In the genomic region with DNA sequence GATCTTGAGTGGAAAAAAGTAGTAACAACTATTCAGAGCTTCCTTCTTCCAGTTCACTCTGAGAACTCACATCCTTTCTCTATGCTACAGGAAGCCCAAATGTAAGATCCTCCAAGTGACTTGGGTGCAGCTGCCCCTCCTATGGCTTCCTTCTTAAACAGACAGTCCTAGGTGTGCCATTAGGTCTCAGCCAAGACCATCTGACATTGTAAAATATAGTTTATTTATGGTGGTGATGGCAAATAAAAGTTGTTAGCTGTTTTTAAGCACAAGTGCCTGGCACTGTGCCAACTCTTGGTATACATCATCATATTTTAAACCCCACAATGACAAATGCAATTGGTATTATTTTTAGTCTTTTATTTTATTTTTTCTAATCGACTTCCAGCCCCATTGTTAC, we compare ENCODE assay signal across 26 cellular contexts. TPM values are rescaled to one million over a fixed set of nuclear protein-coding genes. Genes with fewer than 3 reads are reported as not detected.
DNase-seq lines count a peak whose midpoint lies in the region; ATAC-seq, FAIRE-seq and TF ChIP-seq lines count a peak whose summit lies in the region.
"Had no signal": no experiment of that assay in that cellular context is flagged by ENCODE, and none has a peak within 500 bp of the region (broad histone marks: within the 10 kb centered on the region; RNA-seq: fewer than 3 reads in every experiment).

No MANE protein-coding gene starts in this region.

- peak overlapping the region; percentile 87 for H2AFZ ChIP-seq in Loucy (ENCODE audit: low read length)

- TF ChIP-seq CTCF in MCF 10A (IDR thresholded peaks at IDR 0.05; ENCODE audit: unreplicated experiment) = no peak
- no peak for TF ChIP-seq CTCF in breast epithelium (IDR thresholded peaks at IDR 0.05)
- TF ChIP-seq CTCF in Loucy (conservative IDR thresholded peaks at IDR 0.05; ENCODE audit: low read length) = no peak
- TF ChIP-seq CTCF in gastroesophageal sphincter (IDR thresholded peaks at IDR 0.05) = no peak
- TF ChIP-seq CTCF in sigmoid colon (IDR thresholded peaks at IDR 0.05) = no peak

- H3K4me3 Mint-ChIP-seq in MCF 10A (ENCODE audit: unreplicated experiment) = no peak overlapping the region
- H3K4me3 Mint-ChIP-seq in activated CD4-positive, alpha-beta memory T cell treated with anti-CD3 and anti-CD28 coated beads, Interleukin-2, amount 10 ng/mL, durations not matched to agents 7 days and 5 days = no peak overlapping the region
- H3K4me3 Mint-ChIP-seq: CD4-positive, alpha-beta T cell; HFFc6 had no signal

- ATAC-seq in gastroesophageal sphincter (no peak), GM19023 (IDR thresholded peaks at IDR 0.05; ENCODE audit: unreplicated experiment) (no peak)
- ATAC-seq: A549, Panc1 had no signal

- no peak overlapping the region for H3K4me3 ChIP-seq in breast epithelium
- no peak overlapping the region for H3K4me3 ChIP-seq in Loucy (ENCODE audit: low read length, poor library complexity, severe bottlenecking)
- H3K4me3 ChIP-seq in gastroesophageal sphincter = no peak overlapping the region
- no peak overlapping the region for H3K4me3 ChIP-seq in sigmoid colon
- H3K4me3 ChIP-seq: A549 had no signal

- no peak for FAIRE-seq in urothelium cell line (lab: Jason Lieb, UNC)
- FAIRE-seq: A549, H54 had no signal

- intact Hi-C loops in MCF 10A (cut with micrococcal nuclease) = no loop called here
- intact Hi-C loops in breast epithelium (cut with DNase I; ENCODE audit: low total_unique reads) = no loop called here
- intact Hi-C loops in sigmoid colon (cut with DNase I) = no loop called here

- H3K27me3 ChIP-seq in breast epithelium (no peaks in the 10 kb centered on the region), Loucy (ENCODE audit: insufficient read depth, low read length, poor library complexity, severe bottlenecking) (no peaks in the 10 kb centered on the region), gastroesophageal sphincter (no peaks in the 10 kb centered on the region), sigmoid colon (no peaks in the 10 kb centered on the region)

- TF ChIP-seq POLR2A in breast epithelium (IDR thresholded peaks at IDR 0.05) (no peak), gastroesophageal sphincter (IDR thresholded peaks at IDR 0.05) (no peak), sigmoid colon (IDR thresholded peaks at IDR 0.05) (no peak)

- BruUV-seq in MCF 10A (replicated peaks; lab: Mats Ljungman, UMichigan) = no TSS peak

- DNase-seq in MCF 10A (ENCODE audit: unreplicated experiment) (peak; percentile 8), breast epithelium (ENCODE audit: low spot score in 2 of 2) (no peak), sigmoid colon (no peak), urothelium cell line (ENCODE audit: low spot score) (no peak)
- no peak for DNase-seq in activated CD4-positive, alpha-beta memory T cell treated with anti-CD3 and anti-CD28 coated beads, Interleukin-2, amount 10 ng/mL, durations not matched to agents 7 days and 5 days
- DNase-seq: Caco-2; CD4-positive, alpha-beta T cell; GF-D8; HFFc6; IMR-90; NCI-H1105 treated with DMSO at 0.1 percent for 48 hours; NCI-H187; NCI-H345; NCI-H524 treated with DMSO at 0.1 percent for 48 hours; SW 1271 had no signal

- no peak overlapping the region for H3K27ac ChIP-seq in breast epithelium
- H3K27ac ChIP-seq in gastroesophageal sphincter = peak overlapping the region; percentile 78 to 80 (median 78)
- peak overlapping the region; percentile 67 to 79 (median 76) for H3K27ac ChIP-seq in sigmoid colon
- H3K27ac ChIP-seq: A549, HL-60 had no signal

- H3K4me2 ChIP-seq in Loucy (ENCODE audit: low read depth, low read length, poor library complexity, severe bottlenecking) = peak overlapping the region; percentile 6
- H3K4me2 ChIP-seq: A549 had no signal

- H4K20me1 ChIP-seq in Loucy (ENCODE audit: insufficient read depth, low read length, poor library complexity, severe bottlenecking) = no peaks in the 10 kb centered on the region

- 13 to 33% methylated on average over 1 of the region's 1 CpG for WGBS in gastroesophageal sphincter (ENCODE audit: low coverage in 1 of 2), 2 donors
- WGBS in sigmoid colon, 2 donors = 46 to 82% methylated on average over 1 of the region's 1 CpG

- H3K4me1 Mint-ChIP-seq in MCF 10A (ENCODE audit: insufficient read depth, unreplicated experiment) = no peaks in the 10 kb centered on the region
- H3K4me1 Mint-ChIP-seq in activated CD4-positive, alpha-beta memory T cell treated with anti-CD3 and anti-CD28 coated beads, Interleukin-2, amount 10 ng/mL, durations not matched to agents 7 days and 5 days = no peaks in the 10 kb centered on the region

- H3K9me2 ChIP-seq in Loucy (replicated peaks; ENCODE audit: low read depth, low read length) = no peaks in the 10 kb centered on the region

- H3F3A ChIP-seq in Loucy (ENCODE audit: low read depth) = no peaks in the 10 kb centered on the region

- no peaks in the 10 kb centered on the region for H3K4me1 ChIP-seq in breast epithelium
- H3K4me1 ChIP-seq in Loucy (ENCODE audit: insufficient read depth, low read length, poor library complexity, severe bottlenecking) = peaks cover 7% of the 10 kb centered on the region
- H3K4me1 ChIP-seq in gastroesophageal sphincter = peaks cover 9 to 55% (median 13%) of the 10 kb centered on the region in 3 donors
- peaks cover 0 to 47% (median 36%) of the 10 kb centered on the region in 4 donors for H3K4me1 ChIP-seq in sigmoid colon
- H3K4me1 ChIP-seq: A549, Caco-2 had no signal

- H3K9me3 Mint-ChIP-seq in MCF 10A (ENCODE audit: unreplicated experiment) = no peaks in the 10 kb centered on the region
- H3K9me3 Mint-ChIP-seq in activated CD4-positive, alpha-beta memory T cell treated with anti-CD3 and anti-CD28 coated beads, Interleukin-2, amount 10 ng/mL, durations not matched to agents 7 days and 5 days = no peaks in the 10 kb centered on the region

- TF ChIP-seq EP300 in gastroesophageal sphincter (IDR thresholded peaks at IDR 0.05) (no peak), sigmoid colon (IDR thresholded peaks at IDR 0.05) (no peak)

- peaks cover 13% of the 10 kb centered on the region for H3K27me3 Mint-ChIP-seq in MCF 10A (ENCODE audit: insufficient read depth, unreplicated experiment)
- peaks cover 1% of the 10 kb centered on the region for H3K27me3 Mint-ChIP-seq in activated CD4-positive, alpha-beta memory T cell treated with anti-CD3 and anti-CD28 coated beads, Interleukin-2, amount 10 ng/mL, durations not matched to agents 7 days and 5 days

- H3K9me3 ChIP-seq in breast epithelium (peaks cover 0 to 9% of the 10 kb centered on the region in 2 donors), Loucy (ENCODE audit: insufficient read depth, low read depth, low read length) (no peaks in the 10 kb centered on the region), gastroesophageal sphincter (peaks cover 0 to 21% (median 0%) of the 10 kb centered on the region in 3 donors), sigmoid colon (peaks cover 0 to 7% (median 0%) of the 10 kb centered on the region in 4 donors)
- H3K9me3 ChIP-seq: Caco-2 had no signal

- CTCF ChIA-PET in MCF 10A (lab: Yijun Ruan, JAX) = no interaction called here
- CTCF ChIA-PET in activated CD4-positive, alpha-beta memory T cell treated with anti-CD3 and anti-CD28 coated beads, Interleukin-2, amount 10 ng/mL, durations not matched to agents 7 days and 5 days (lab: Charles Lee) = no interaction called here

- no peak overlapping the region for H3K27ac Mint-ChIP-seq in MCF 10A (ENCODE audit: low read depth, unreplicated experiment)
- no peak overlapping the region for H3K27ac Mint-ChIP-seq in activated CD4-positive, alpha-beta memory T cell treated with anti-CD3 and anti-CD28 coated beads, Interleukin-2, amount 10 ng/mL, durations not matched to agents 7 days and 5 days
- H3K27ac Mint-ChIP-seq: CD4-positive, alpha-beta T cell; HFFc6 had no signal

- H3K79me2 ChIP-seq in Loucy (ENCODE audit: insufficient read depth, low read length) = no peaks in the 10 kb centered on the region

- H3K36me3 Mint-ChIP-seq in MCF 10A (ENCODE audit: insufficient read depth, unreplicated experiment) = no peaks in the 10 kb centered on the region
- H3K36me3 Mint-ChIP-seq in activated CD4-positive, alpha-beta memory T cell treated with anti-CD3 and anti-CD28 coated beads, Interleukin-2, amount 10 ng/mL, durations not matched to agents 7 days and 5 days (ENCODE audit: low read depth) = no peaks in the 10 kb centered on the region

- H3K36me3 ChIP-seq in breast epithelium = no peaks in the 10 kb centered on the region
- no peaks in the 10 kb centered on the region for H3K36me3 ChIP-seq in Loucy (ENCODE audit: insufficient read depth, low read length)
- H3K36me3 ChIP-seq in gastroesophageal sphincter = peaks cover 3 to 66% of the 10 kb centered on the region in 2 donors
- peaks cover 20 to 63% (median 35%) of the 10 kb centered on the region in 4 donors for H3K36me3 ChIP-seq in sigmoid colon

- POLR2A ChIA-PET in MCF 10A (lab: Yijun Ruan, JAX) = no interaction called here
- POLR2A ChIA-PET in activated CD4-positive, alpha-beta memory T cell treated with anti-CD3 and anti-CD28 coated beads, Interleukin-2, amount 10 ng/mL, durations not matched to agents 7 days and 5 days (lab: Charles Lee) = no interaction called here

- no peak overlapping the region for H3K9ac ChIP-seq in Loucy (ENCODE audit: low read depth, low read length, poor library complexity, severe bottlenecking)

RNA-seq across cellular contexts. Expression of a gene that starts 58.1 kb away (rescaled TPM):
- not detected in 2 replicates for total RNA-seq in MCF 10A (2022)
- not detected for total RNA-seq in breast epithelium
- total RNA-seq in gastroesophageal sphincter = under 1 TPM in 1 of 4 donors, not detected in 3; 0.67 TPM
- total RNA-seq in sigmoid colon = not detected
- polyA plus RNA-seq in sigmoid colon = not detected
- total RNA-seq in activated CD4-positive, alpha-beta memory T cell treated with anti-CD3 and anti-CD28 coated beads, Interleukin-2, amount 10 ng/mL, durations not matched to agents 7 days and 5 days = not detected
- total RNA-seq: Caco-2; CD4-positive, alpha-beta T cell; HFFc6; HT1080; IMR-90; LHCN-M2; SK-MEL-5 had no signal
- polyA plus RNA-seq: A549, BJ, IMR-90 had no signal

Comparison
In these comparisons a context has a peak if more than half of its experiments do, and no peak if none do; other contexts are left out.
1. H3K27ac ChIP-seq: peak in gastroesophageal sphincter (4 of 4) and sigmoid colon (4 of 4); none in breast epithelium (0 of 2).